8 cellular contexts compared by ENCODE assay signal in the genomic region with DNA sequence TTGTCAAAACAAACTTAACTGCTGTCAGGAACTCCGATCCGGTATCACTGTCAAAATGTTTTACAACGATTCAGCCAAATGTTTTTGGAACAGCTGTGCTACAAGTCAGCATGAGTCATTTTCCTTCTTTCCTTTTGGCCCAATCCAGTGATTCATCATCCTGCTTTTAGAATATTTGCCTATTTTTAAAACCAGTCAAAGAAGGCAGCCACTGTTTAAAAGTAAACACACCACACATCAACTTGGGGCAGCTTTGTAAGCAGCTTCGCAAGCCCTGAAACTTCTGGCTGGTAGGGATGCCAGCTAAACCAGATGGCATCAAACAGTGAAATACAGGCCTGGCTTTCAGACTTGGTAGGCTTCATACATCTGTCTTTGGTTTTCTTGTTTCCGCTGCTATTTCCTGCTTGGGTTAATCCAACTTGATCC. TPM values are rescaled to one million over a fixed set of nuclear protein-coding genes. Genes with fewer than 3 reads are reported as not detected.
DNase-seq lines count a peak whose midpoint lies in the region; ATAC-seq, FAIRE-seq and TF ChIP-seq lines count a peak whose summit lies in the region.

No MANE protein-coding gene starts in this region.

- FAIRE-seq in GM12892 (lab: Jason Lieb, UNC), result no peak

- H3K4me1 Mint-ChIP-seq in CD4-positive, alpha-beta memory T cell, result no peaks in the 10 kb centered on the region
- no peaks in the 10 kb centered on the region for H3K4me1 Mint-ChIP-seq in GM23338

- H3K27ac ChIP-seq in esophagus squamous epithelium (peak overlapping the region; percentile 76 to 91 (median 84)), GM23338 (ENCODE audit: low read depth) (no peak overlapping the region)
- no peak overlapping the region for H3K27ac ChIP-seq in CD4-positive, alpha-beta memory T cell (ENCODE audit: low read depth, low read length)

- H3K4me3 ChIP-seq in esophagus squamous epithelium (peak overlapping the region in 1 of 4 donors; percentile 43), GM23338 (no peak overlapping the region)
- no peak overlapping the region for H3K4me3 ChIP-seq in CD4-positive, alpha-beta memory T cell (ENCODE audit: low read length in 2 of 2)

- H3F3A ChIP-seq in GM23338 (replicated peaks; ENCODE audit: low read depth), result no peaks in the 10 kb centered on the region

- intact Hi-C loops in esophagus squamous epithelium (cut with DNase I), result no loop called here
- intact Hi-C loops in CD4-positive, alpha-beta memory T cell (cut with micrococcal nuclease), result no loop called here

- H3K9me3 ChIP-seq in esophagus squamous epithelium, result no peaks in the 10 kb centered on the region
- no peaks in the 10 kb centered on the region for H3K9me3 ChIP-seq in CD4-positive, alpha-beta memory T cell (ENCODE audit: control insufficient read depth in 1 of 2, low read length in 2 of 2)

- 9 to 10% methylated on average over 5 of the region's 5 CpGs for WGBS in esophagus squamous epithelium, 2 donors

- H3K79me2 ChIP-seq in GM23338 (replicated peaks; ENCODE audit: insufficient read depth), result no peaks in the 10 kb centered on the region

- 0 out of 2 replicates have a peak, but pooled peaks cover 2% of the 10 kb centered on the region for H3K9me2 ChIP-seq in GM23338 (ENCODE audit: insufficient read depth)

- H3K4me1 ChIP-seq in esophagus squamous epithelium (peaks cover 21 to 56% (median 30%) of the 10 kb centered on the region in 3 donors), GM23338 (ENCODE audit: insufficient read depth) (no peaks in the 10 kb centered on the region)
- H3K4me1 ChIP-seq in CD4-positive, alpha-beta memory T cell (ENCODE audit: insufficient read depth, low read length), result no peaks in the 10 kb centered on the region

- CTCF ChIA-PET in CD4-positive, alpha-beta memory T cell (lab: Charles Lee; ENCODE audit: partially characterized antibody), result interaction anchor here (1.1 to 1.5 kb wide), 3 partner anchors 9 to 154 kb away, joined by 3 to 4 read pairs (median 3); no protein-coding TSS in a partner anchor

- H3K36me3 Mint-ChIP-seq in CD4-positive, alpha-beta memory T cell, result peaks cover 0 to 7% of the 10 kb centered on the region in 2 donors
- H3K36me3 Mint-ChIP-seq in GM23338 (ENCODE audit: low read depth), result no peaks in the 10 kb centered on the region

- H3K4me2 ChIP-seq in GM23338, result no peak overlapping the region

- H3K27ac Mint-ChIP-seq in CD4-positive, alpha-beta memory T cell, result no peak overlapping the region
- no peak overlapping the region for H3K27ac Mint-ChIP-seq in GM23338

- no peaks in the 10 kb centered on the region for H3K27me3 Mint-ChIP-seq in CD4-positive, alpha-beta memory T cell
- peaks cover 5% of the 10 kb centered on the region for H3K27me3 Mint-ChIP-seq in GM23338 (ENCODE audit: insufficient read depth, low read depth, poor library complexity)

- H2AFZ ChIP-seq in GM23338, result no peak overlapping the region

- H4K20me1 ChIP-seq in GM23338 (replicated peaks; ENCODE audit: insufficient read depth), result no peaks in the 10 kb centered on the region

- H3K27me3 ChIP-seq in esophagus squamous epithelium, result no peaks in the 10 kb centered on the region
- no peaks in the 10 kb centered on the region for H3K27me3 ChIP-seq in CD4-positive, alpha-beta memory T cell (ENCODE audit: insufficient read depth, low read length)
- H3K27me3 ChIP-seq in GM23338 (ENCODE audit: insufficient read depth), result no peaks in the 10 kb centered on the region

- ATAC-seq in GM23338, result no peak

- POLR2A ChIA-PET in CD4-positive, alpha-beta memory T cell (lab: Charles Lee; ENCODE audit: partially characterized antibody), result no interaction called here

- TF ChIP-seq POLR2A in esophagus squamous epithelium (IDR thresholded peaks at IDR 0.05) (no peak), GM12892 (IDR thresholded peaks at IDR 0.05; ENCODE audit: low read depth, low read length) (no peak)

- H3K9me3 Mint-ChIP-seq in CD4-positive, alpha-beta memory T cell, result no peaks in the 10 kb centered on the region
- H3K9me3 Mint-ChIP-seq in GM23338, result no peaks in the 10 kb centered on the region

- no peak for TF ChIP-seq CTCF in esophagus squamous epithelium (IDR thresholded peaks at IDR 0.05)
- no peak for TF ChIP-seq CTCF in GM23338 (conservative IDR thresholded peaks at IDR 0.05; ENCODE audit: low read depth in 2 of 2)

- no peak overlapping the region for H3K4me3 Mint-ChIP-seq in CD4-positive, alpha-beta memory T cell
- H3K4me3 Mint-ChIP-seq in GM23338, result no peak overlapping the region

- H3K36me3 ChIP-seq in esophagus squamous epithelium (no peaks in the 10 kb centered on the region), GM23338 (ENCODE audit: insufficient read depth) (no peaks in the 10 kb centered on the region)
- H3K36me3 ChIP-seq in CD4-positive, alpha-beta memory T cell (ENCODE audit: insufficient read depth, low read length), result no peaks in the 10 kb centered on the region

- DNase-seq in DMS 273 (lab: John Stamatoyannopoulos, UW; ENCODE audit: unreplicated experiment), result peak; percentile 93
- peak; percentile 7 for DNase-seq in NCI-H460 (ENCODE audit: extremely low read depth, low read depth)
- DNase-seq in esophagus squamous epithelium (lab: John Stamatoyannopoulos, UW), result no peak
- DNase-seq in pons (ENCODE audit: low spot score), result peak; percentile 67
- no peak for DNase-seq in NCI-H1092 (lab: John Stamatoyannopoulos, UW)
- DNase-seq in CD4-positive, alpha-beta memory T cell, result no peak
- DNase-seq in GM23338 (ENCODE audit: low spot score), result no peak
- no peak for DNase-seq in GM12892 (ENCODE audit: insufficient read length)

TF ChIP-seq in GM23338, 12 proteins besides CTCF, POLR2A, EP300 and RAD21:
- TF ChIP-seq, protein P1, sequence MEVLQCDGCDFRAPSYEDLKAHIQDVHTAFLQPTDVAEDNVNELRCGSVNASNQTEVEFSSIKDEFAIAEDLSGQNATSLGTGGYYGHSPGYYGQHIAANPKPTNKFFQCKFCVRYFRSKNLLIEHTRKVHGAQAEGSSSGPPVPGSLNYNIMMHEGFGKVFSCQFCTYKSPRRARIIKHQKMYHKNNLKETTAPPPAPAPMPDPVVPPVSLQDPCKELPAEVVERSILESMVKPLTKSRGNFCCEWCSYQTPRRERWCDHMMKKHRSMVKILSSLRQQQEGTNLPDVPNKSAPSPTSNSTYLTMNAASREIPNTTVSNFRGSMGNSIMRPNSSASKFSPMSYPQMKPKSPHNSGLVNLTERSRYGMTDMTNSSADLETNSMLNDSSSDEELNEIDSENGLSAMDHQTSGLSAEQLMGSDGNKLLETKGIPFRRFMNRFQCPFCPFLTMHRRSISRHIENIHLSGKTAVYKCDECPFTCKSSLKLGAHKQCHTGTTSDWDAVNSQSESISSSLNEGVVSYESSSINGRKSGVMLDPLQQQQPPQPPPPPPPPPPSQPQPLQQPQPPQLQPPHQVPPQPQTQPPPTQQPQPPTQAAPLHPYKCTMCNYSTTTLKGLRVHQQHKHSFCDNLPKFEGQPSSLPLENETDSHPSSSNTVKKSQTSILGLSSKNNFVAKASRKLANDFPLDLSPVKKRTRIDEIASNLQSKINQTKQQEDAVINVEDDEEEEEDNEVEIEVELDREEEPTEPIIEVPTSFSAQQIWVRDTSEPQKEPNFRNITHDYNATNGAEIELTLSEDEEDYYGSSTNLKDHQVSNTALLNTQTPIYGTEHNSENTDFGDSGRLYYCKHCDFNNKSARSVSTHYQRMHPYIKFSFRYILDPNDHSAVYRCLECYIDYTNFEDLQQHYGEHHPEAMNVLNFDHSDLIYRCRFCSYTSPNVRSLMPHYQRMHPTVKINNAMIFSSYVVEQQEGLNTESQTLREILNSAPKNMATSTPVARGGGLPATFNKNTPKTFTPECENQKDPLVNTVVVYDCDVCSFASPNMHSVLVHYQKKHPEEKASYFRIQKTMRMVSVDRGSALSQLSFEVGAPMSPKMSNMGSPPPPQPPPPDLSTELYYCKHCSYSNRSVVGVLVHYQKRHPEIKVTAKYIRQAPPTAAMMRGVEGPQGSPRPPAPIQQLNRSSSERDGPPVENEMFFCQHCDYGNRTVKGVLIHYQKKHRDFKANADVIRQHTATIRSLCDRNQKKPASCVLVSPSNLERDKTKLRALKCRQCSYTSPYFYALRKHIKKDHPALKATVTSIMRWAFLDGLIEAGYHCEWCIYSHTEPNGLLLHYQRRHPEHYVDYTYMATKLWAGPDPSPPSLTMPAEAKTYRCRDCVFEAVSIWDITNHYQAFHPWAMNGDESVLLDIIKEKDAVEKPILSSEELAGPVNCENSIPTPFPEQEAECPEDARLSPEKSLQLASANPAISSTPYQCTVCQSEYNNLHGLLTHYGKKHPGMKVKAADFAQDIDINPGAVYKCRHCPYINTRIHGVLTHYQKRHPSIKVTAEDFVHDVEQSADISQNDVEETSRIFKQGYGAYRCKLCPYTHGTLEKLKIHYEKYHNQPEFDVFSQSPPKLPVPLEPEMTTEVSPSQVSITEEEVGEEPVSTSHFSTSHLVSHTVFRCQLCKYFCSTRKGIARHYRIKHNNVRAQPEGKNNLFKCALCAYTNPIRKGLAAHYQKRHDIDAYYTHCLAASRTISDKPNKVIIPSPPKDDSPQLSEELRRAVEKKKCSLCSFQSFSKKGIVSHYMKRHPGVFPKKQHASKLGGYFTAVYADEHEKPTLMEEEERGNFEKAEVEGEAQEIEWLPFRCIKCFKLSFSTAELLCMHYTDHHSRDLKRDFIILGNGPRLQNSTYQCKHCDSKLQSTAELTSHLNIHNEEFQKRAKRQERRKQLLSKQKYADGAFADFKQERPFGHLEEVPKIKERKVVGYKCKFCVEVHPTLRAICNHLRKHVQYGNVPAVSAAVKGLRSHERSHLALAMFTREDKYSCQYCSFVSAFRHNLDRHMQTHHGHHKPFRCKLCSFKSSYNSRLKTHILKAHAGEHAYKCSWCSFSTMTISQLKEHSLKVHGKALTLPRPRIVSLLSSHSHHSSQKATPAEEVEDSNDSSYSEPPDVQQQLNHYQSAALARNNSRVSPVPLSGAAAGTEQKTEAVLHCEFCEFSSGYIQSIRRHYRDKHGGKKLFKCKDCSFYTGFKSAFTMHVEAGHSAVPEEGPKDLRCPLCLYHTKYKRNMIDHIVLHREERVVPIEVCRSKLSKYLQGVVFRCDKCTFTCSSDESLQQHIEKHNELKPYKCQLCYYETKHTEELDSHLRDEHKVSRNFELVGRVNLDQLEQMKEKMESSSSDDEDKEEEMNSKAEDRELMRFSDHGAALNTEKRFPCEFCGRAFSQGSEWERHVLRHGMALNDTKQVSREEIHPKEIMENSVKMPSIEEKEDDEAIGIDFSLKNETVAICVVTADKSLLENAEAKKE (CRISPR knock-in tag; IDR thresholded peaks at IDR 0.05), result no peak
- no peak for TF ChIP-seq NANOG (IDR thresholded peaks at IDR 0.05; ENCODE audit: borderline replicate concordance)
- no peak for TF ChIP-seq CREB1 (CRISPR knock-in tag; IDR thresholded peaks at IDR 0.05; ENCODE audit: low read depth)

RNA-seq across cellular contexts. Expression of a gene that starts 14.9 kb away (rescaled TPM):
- total RNA-seq in NCI-H460 (2014; rRNA removed; shearing (Covaris generic)), result 1.3 TPM in 1 of 2 replicates, not detected in the other
- polyA plus RNA-seq in NCI-H460 (2014; cell fraction: nucleus; rRNA removed), result not detected in 2 replicates
- total RNA-seq in esophagus squamous epithelium, result 1 to 10 TPM; 1.7 to 7.8 (median 6.9) TPM
- 10 to 100 TPM; 10.1 to 10.3 TPM for total RNA-seq in CD4-positive, alpha-beta memory T cell
- polyA plus RNA-seq in CD4-positive, alpha-beta memory T cell, result 1 to 10 TPM; 2.8 to 4.7 TPM
- 1.2 and 3.6 TPM in 2 replicates for total RNA-seq in GM23338 (2014; rRNA removed; shearing (Covaris generic))
- 2.0 and 2.4 TPM in 2 replicates for polyA plus RNA-seq in GM23338 (2016; fragmentation: Nextera tagmentation; extraction: Ambion mirVana)
- polyA plus RNA-seq in GM12892 (2012; ENCODE audit: missing spikeins), result 9.7 TPM

Comparison
In these comparisons a context has a peak if more than half of its experiments do, and no peak if none do; other contexts are left out.
1. DNase-seq: peak in DMS 273 (single experiment), NCI-H460 (single experiment) and pons (single experiment); none in esophagus squamous epithelium (single experiment), NCI-H1092 (single experiment), CD4-positive, alpha-beta memory T cell (0 of 5), GM23338 (single experiment) and GM12892 (single experiment).
2. H3K27ac ChIP-seq: peak in esophagus squamous epithelium (4 of 4); none in CD4-positive, alpha-beta memory T cell (single experiment) and GM23338 (single experiment).